16 cellular contexts compared by ENCODE assay signal in genomic region chr11:61863548-61864081, GRCh38. TPM values are rescaled to one million over a fixed set of nuclear protein-coding genes. Genes with fewer than 3 reads are reported as not detected.
DNase-seq lines count a peak whose midpoint lies in the region; ATAC-seq and TF ChIP-seq lines count a peak whose summit lies in the region.
"Had no signal": no experiment of that assay in that cellular context is flagged by ENCODE, and none has a peak within 500 bp of the region (broad histone marks: within the 10 kb centered on the region; RNA-seq: fewer than 3 reads in every experiment).

No MANE protein-coding gene starts in this region.

- H4K91ac ChIP-seq in IMR-90 (ENCODE audit: insufficient read depth, low read depth, low read length), result no peak overlapping the region

- H3K4me1 ChIP-seq in IMR-90 (ENCODE audit: control insufficient read depth, insufficient read depth, low read length) (no peaks in the 10 kb centered on the region), endodermal cell (ENCODE audit: control insufficient read depth, insufficient read depth, low read length) (no peaks in the 10 kb centered on the region), osteoblast (ENCODE audit: insufficient read depth, low read length) (no peaks in the 10 kb centered on the region)

- no peak overlapping the region for H3K27ac Mint-ChIP-seq in endodermal cell
- no peak overlapping the region for H3K27ac Mint-ChIP-seq in activated T-cell treated with anti-CD3 and anti-CD28 coated beads, Interleukin-2, amount 50 U/mL, for 72 hours
- no peak overlapping the region for H3K27ac Mint-ChIP-seq in stimulated activated memory B cell treated with anti-CD40 and anti-IgM and Interleukin-4, amounts not matched to agents 10 μg/mL and 1 μg/mL and 100 μg/mL, for 72 hours
- H3K27ac Mint-ChIP-seq: B cell; CD8-positive, alpha-beta T cell; H9 had no signal

- H3K18ac ChIP-seq in IMR-90 (ENCODE audit: low read depth, low read length), result no peak overlapping the region

- no peaks in the 10 kb centered on the region for H3K27me3 Mint-ChIP-seq in endodermal cell (ENCODE audit: insufficient read depth)
- no peaks in the 10 kb centered on the region for H3K27me3 Mint-ChIP-seq in activated T-cell treated with anti-CD3 and anti-CD28 coated beads, Interleukin-2, amount 50 U/mL, for 72 hours (ENCODE audit: low read depth)
- H3K27me3 Mint-ChIP-seq in stimulated activated memory B cell treated with anti-CD40 and anti-IgM and Interleukin-4, amounts not matched to agents 10 μg/mL and 1 μg/mL and 100 μg/mL, for 72 hours, result no peaks in the 10 kb centered on the region
- H3K27me3 Mint-ChIP-seq: B cell had no signal

- H3K9me3 Mint-ChIP-seq in endodermal cell, result no peaks in the 10 kb centered on the region
- no peaks in the 10 kb centered on the region for H3K9me3 Mint-ChIP-seq in activated T-cell treated with anti-CD3 and anti-CD28 coated beads, Interleukin-2, amount 50 U/mL, for 72 hours
- H3K9me3 Mint-ChIP-seq in stimulated activated memory B cell treated with anti-CD40 and anti-IgM and Interleukin-4, amounts not matched to agents 10 μg/mL and 1 μg/mL and 100 μg/mL, for 72 hours, result no peaks in the 10 kb centered on the region
- H3K9me3 Mint-ChIP-seq: CD8-positive, alpha-beta T cell; H9 had no signal

- no peaks in the 10 kb centered on the region for H3K4me1 Mint-ChIP-seq in endodermal cell
- H3K4me1 Mint-ChIP-seq in activated T-cell treated with anti-CD3 and anti-CD28 coated beads, Interleukin-2, amount 50 U/mL, for 72 hours (ENCODE audit: low read depth), result no peaks in the 10 kb centered on the region
- no peaks in the 10 kb centered on the region for H3K4me1 Mint-ChIP-seq in stimulated activated memory B cell treated with anti-CD40 and anti-IgM and Interleukin-4, amounts not matched to agents 10 μg/mL and 1 μg/mL and 100 μg/mL, for 72 hours
- H3K4me1 Mint-ChIP-seq: B cell had no signal

- no peak for TF ChIP-seq POLR2A in IMR-90 (IDR thresholded peaks at IDR 0.05; ENCODE audit: low read depth, low read length)

- CTCF ChIA-PET in IMR-90 (lab: Yijun Ruan, JAX), result no interaction called here

- 100% methylated on average over 6 of the region's 13 CpGs; no CpG with 5 or more reads in 1 of the 2 experiments for WGBS in IMR-90 (ENCODE audit: extremely low coverage in 2 of 2, insufficient read length in 1 of 2), 2 experiments
- WGBS in endodermal cell (ENCODE audit: insufficient coverage in 1 of 2, insufficient read length in 1 of 2), 2 experiments, result 92 to 96% methylated on average over 6 to 13 of the region's 13 CpGs

- no peak overlapping the region for H3K4ac ChIP-seq in IMR-90 (ENCODE audit: low read depth, low read length)

- H3K4me2 ChIP-seq in IMR-90 (ENCODE audit: low read depth, low read length) (no peak overlapping the region), osteoblast (ENCODE audit: insufficient read depth, low read length) (no peak overlapping the region)
- H3K4me2 ChIP-seq: BLaER1 treated with 17β-estradiol and CSF1 and Interleukin-3, amounts not matched to agents 10 nM and 100 nM had no signal

- H2BK15ac ChIP-seq in IMR-90 (ENCODE audit: low read depth, low read length), result no peak overlapping the region

- H3K23ac ChIP-seq in IMR-90 (ENCODE audit: low read depth, low read length), result no peak overlapping the region

- no peak overlapping the region for H2BK20ac ChIP-seq in IMR-90 (ENCODE audit: low read depth, low read length)

- DNase-seq in Right ventricle myocardium inferior (ENCODE audit: missing footprints) (peak; percentile 48), left ventricle myocardium superior (no peak), IMR-90 (no peak), endodermal cell (no peak), osteoblast (ENCODE audit: insufficient read length, low spot score, missing footprints) (peak; percentile 53)
- DNase-seq in activated T-cell treated with anti-CD3 and anti-CD28 coated beads, Interleukin-2, amount 50 U/mL, for 72 hours, result no peak
- DNase-seq: 8988T; Calu3; CD8-positive, alpha-beta T cell; DMS79 treated with DMSO at 0.1 percent for 48 hours; GF-D8; GOT3; H9 had no signal

- no TSS peak for BruUV-seq in IMR-90 (replicated peaks; lab: Mats Ljungman, UMichigan)

- H2BK5ac ChIP-seq in IMR-90 (ENCODE audit: low read depth, low read length, poor library complexity, severe bottlenecking), result no peak overlapping the region

- no peaks in the 10 kb centered on the region for H3K9me1 ChIP-seq in IMR-90 (ENCODE audit: insufficient read depth, low read length)

- no peak overlapping the region for H3K4me3 Mint-ChIP-seq in endodermal cell
- H3K4me3 Mint-ChIP-seq in activated T-cell treated with anti-CD3 and anti-CD28 coated beads, Interleukin-2, amount 50 U/mL, for 72 hours, result no peak overlapping the region
- H3K4me3 Mint-ChIP-seq in stimulated activated memory B cell treated with anti-CD40 and anti-IgM and Interleukin-4, amounts not matched to agents 10 μg/mL and 1 μg/mL and 100 μg/mL, for 72 hours, result no peak overlapping the region
- H3K4me3 Mint-ChIP-seq: B cell; CD8-positive, alpha-beta T cell; H9 had no signal

- H3K56ac ChIP-seq in IMR-90 (ENCODE audit: extremely low read depth, insufficient read depth, low read length), result no peak overlapping the region

- in situ Hi-C loops in IMR-90 (cut with MboI; ENCODE audit: low sequenced_read_pairs), result loop anchor here (25.0 kb wide), 1 partner anchor 449 kb away; no protein-coding TSS in a partner anchor

- no peak for TF ChIP-seq RAD21 in IMR-90 (IDR thresholded peaks at IDR 0.05; ENCODE audit: low read length)

- H3K36me3 Mint-ChIP-seq in endodermal cell (ENCODE audit: low read depth), result peaks cover 52% of the 10 kb centered on the region
- peaks cover 0 to 6% of the 10 kb centered on the region in 2 donors for H3K36me3 Mint-ChIP-seq in activated T-cell treated with anti-CD3 and anti-CD28 coated beads, Interleukin-2, amount 50 U/mL, for 72 hours (ENCODE audit: insufficient read depth in 2 of 2)
- H3K36me3 Mint-ChIP-seq in stimulated activated memory B cell treated with anti-CD40 and anti-IgM and Interleukin-4, amounts not matched to agents 10 μg/mL and 1 μg/mL and 100 μg/mL, for 72 hours, result peaks cover 42% of the 10 kb centered on the region
- H3K36me3 Mint-ChIP-seq: CD8-positive, alpha-beta T cell had no signal

- POLR2A ChIA-PET in IMR-90 (lab: Charles Lee; ENCODE audit: unreplicated experiment), result no interaction called here

- H3K79me2 ChIP-seq in osteoblast (ENCODE audit: insufficient read depth, low read length), result no peaks in the 10 kb centered on the region

- H3K4me3 ChIP-seq in IMR-90 (ENCODE audit: insufficient read depth, low read depth, low read length) (no peak overlapping the region), endodermal cell (ENCODE audit: low read length) (no peak overlapping the region), osteoblast (ENCODE audit: insufficient read depth, low read length) (no peak overlapping the region)
- H3K4me3 ChIP-seq: BLaER1 treated with 17β-estradiol and CSF1 and Interleukin-3, amounts not matched to agents 10 nM and 100 nM had no signal

- TF ChIP-seq CTCF in IMR-90 (conservative IDR thresholded peaks at IDR 0.05; ENCODE audit: low read depth, low read length), result no peak
- no peak for TF ChIP-seq CTCF in endodermal cell (conservative IDR thresholded peaks at IDR 0.05)
- no peak for TF ChIP-seq CTCF in osteoblast (IDR thresholded peaks at IDR 0.05; ENCODE audit: extremely low read depth, low read depth, low read length)

- H3K9me3 ChIP-seq in IMR-90 (ENCODE audit: control insufficient read depth, insufficient read depth, low read length) (no peaks in the 10 kb centered on the region), endodermal cell (ENCODE audit: control insufficient read depth, low read length) (no peaks in the 10 kb centered on the region), osteoblast (ENCODE audit: low read depth, low read length) (no peaks in the 10 kb centered on the region)
- H3K9me3 ChIP-seq: BLaER1 treated with 17β-estradiol and CSF1 and Interleukin-3, amounts not matched to agents 10 nM and 100 nM had no signal

- peak overlapping the region; percentile 58 for H2AFZ ChIP-seq in IMR-90 (replicated peaks; ENCODE audit: low read length, poor library complexity)
- no peak overlapping the region for H2AFZ ChIP-seq in osteoblast (ENCODE audit: low read length)

- H3K36me3 ChIP-seq in IMR-90 (ENCODE audit: control insufficient read depth, insufficient read depth, low read length), result peaks cover 41% of the 10 kb centered on the region
- H3K36me3 ChIP-seq in endodermal cell (ENCODE audit: control insufficient read depth, insufficient read depth, low read length), result peaks cover 57% of the 10 kb centered on the region
- peaks cover 3% of the 10 kb centered on the region for H3K36me3 ChIP-seq in osteoblast (ENCODE audit: insufficient read depth, low read length)

- no peak overlapping the region for H2BK120ac ChIP-seq in IMR-90 (ENCODE audit: low read depth, low read length)

- intact Hi-C loops in Right ventricle myocardium inferior (cut with DNase I), result loop anchor here (5.0 kb wide), 1 partner anchor 36 kb away; the partner anchor contains the start of gene FADS2
- intact Hi-C loops in left ventricle myocardium superior (cut with micrococcal nuclease), result no loop called here
- intact Hi-C loops in IMR-90 (cut with micrococcal nuclease), result no loop called here

- H4K5ac ChIP-seq in IMR-90 (ENCODE audit: low read depth, low read length), result no peak overlapping the region

- H3K27me3 ChIP-seq in IMR-90 (ENCODE audit: control insufficient read depth, insufficient read depth, low read length) (no peaks in the 10 kb centered on the region), endodermal cell (ENCODE audit: control insufficient read depth, insufficient read depth, low read length, poor library complexity, severe bottlenecking) (no peaks in the 10 kb centered on the region), osteoblast (ENCODE audit: insufficient read depth, low read length) (no peaks in the 10 kb centered on the region)
- H3K27me3 ChIP-seq: BLaER1 treated with 17β-estradiol and CSF1 and Interleukin-3, amounts not matched to agents 10 nM and 100 nM had no signal

- ATAC-seq in Right ventricle myocardium inferior, result no peak
- no peak for ATAC-seq in left ventricle myocardium superior
- no peak for ATAC-seq in IMR-90 (ENCODE audit: low read depth)
- no peak for ATAC-seq in activated T-cell treated with anti-CD3 and anti-CD28 coated beads, Interleukin-2, amount 50 U/mL, for 72 hours (replicated peaks in 1 of 2)
- ATAC-seq in stimulated activated memory B cell treated with anti-CD40 and anti-IgM and Interleukin-4, amounts not matched to agents 10 μg/mL and 1 μg/mL and 100 μg/mL, for 72 hours, result no peak
- ATAC-seq: CD8-positive, alpha-beta T cell had no signal

- dilution Hi-C loops in IMR-90 (cut with HindIII; ENCODE audit: low sequenced_read_pairs, unreplicated experiment), result no loop called here

- H3K9ac ChIP-seq in IMR-90 (ENCODE audit: low read depth, low read length) (no peak overlapping the region), endodermal cell (ENCODE audit: extremely low read depth, low read length, poor library complexity, severe bottlenecking) (no peak overlapping the region)

- H3K79me1 ChIP-seq in IMR-90 (ENCODE audit: low read depth in 1 of 2, low read length in 2 of 2), result no peaks in the 10 kb centered on the region

- H2AK9ac ChIP-seq in IMR-90 (replicated peaks; ENCODE audit: low read depth, low read length, poor library complexity), result no peak overlapping the region

- H2AK5ac ChIP-seq in IMR-90 (ENCODE audit: low read depth, low read length), result no peak overlapping the region

- H4K8ac ChIP-seq in IMR-90 (ENCODE audit: low read depth in 2 of 2, low read length in 2 of 2), result no peak overlapping the region

- H3K14ac ChIP-seq in IMR-90 (replicated peaks; ENCODE audit: low read depth, low read length), result no peak overlapping the region

- H4K20me1 ChIP-seq in IMR-90 (ENCODE audit: insufficient read depth, low read length) (no peaks in the 10 kb centered on the region), osteoblast (ENCODE audit: insufficient read depth, low read length) (no peaks in the 10 kb centered on the region)

- no peak overlapping the region for H3K27ac ChIP-seq in IMR-90 (ENCODE audit: insufficient read depth, low read length)
- H3K27ac ChIP-seq in endodermal cell (ENCODE audit: low read depth, low read length), result peak overlapping the region; percentile 24
- H3K27ac ChIP-seq in osteoblast (ENCODE audit: low read depth, low read length), result no peak overlapping the region
- H3K27ac ChIP-seq: BLaER1 treated with 17β-estradiol and CSF1 and Interleukin-3, amounts not matched to agents 10 nM and 100 nM had no signal

RNA-seq across cellular contexts. Expression of gene FADS3, which starts 27.7 kb away (rescaled TPM):
- 113 TPM for total RNA-seq in Right ventricle myocardium inferior
- 69.7 TPM for total RNA-seq in left ventricle myocardium superior
- total RNA-seq in IMR-90 (2012; rRNA removed), result 38.0 and 54.5 TPM in 2 replicates
- 110 and 147 TPM in 2 replicates for polyA plus RNA-seq in IMR-90 (2012; rRNA removed)
- 34.0 and 101 TPM in 2 replicates for polyA plus RNA-seq in IMR-90 (2012; cell fraction: cytosol; rRNA removed)
- polyA plus RNA-seq in IMR-90 (2012; cell fraction: nucleus; rRNA removed; ENCODE audit: low replicate concordance), result 556 and 1,224 TPM in 2 replicates
- 10 to 100 TPM; 24.8 to 28.4 TPM for total RNA-seq in endodermal cell
- 13.6 TPM for polyA plus RNA-seq in endodermal cell (2013, experiment 1 of 2)
- 15.8 TPM for polyA plus RNA-seq in endodermal cell (2013, experiment 2 of 2)
- total RNA-seq in osteoblast, result 127 and 144 TPM in 2 replicates
- 10 to 100 TPM; 14.7 to 22.3 TPM for total RNA-seq in activated T-cell treated with anti-CD3 and anti-CD28 coated beads, Interleukin-2, amount 50 U/mL, for 72 hours

RNA-seq across cellular contexts. Expression of gene FADS2, which starts 35.5 kb away (rescaled TPM):
- total RNA-seq in Right ventricle myocardium inferior (35.7 TPM), left ventricle myocardium superior (24.7 TPM), IMR-90 (2012; rRNA removed) (31.9 and 33.3 TPM in 2 replicates), endodermal cell (100 to 1,000 TPM; 344 to 381 TPM), osteoblast (258 and 275 TPM in 2 replicates)
- polyA plus RNA-seq in IMR-90 (2012; rRNA removed), result 88.4 and 98.4 TPM in 2 replicates
- polyA plus RNA-seq in IMR-90 (2012; cell fraction: cytosol; rRNA removed), result 45.4 and 87.9 TPM in 2 replicates
- 69.4 and 94.9 TPM in 2 replicates for polyA plus RNA-seq in IMR-90 (2012; cell fraction: nucleus; rRNA removed; ENCODE audit: low replicate concordance)
- polyA plus RNA-seq in endodermal cell (2013, experiment 1 of 2), result 632 TPM
- polyA plus RNA-seq in endodermal cell (2013, experiment 2 of 2), result 646 TPM
- total RNA-seq in activated T-cell treated with anti-CD3 and anti-CD28 coated beads, Interleukin-2, amount 50 U/mL, for 72 hours, result 10 to 100 TPM; 23.3 to 70.4 TPM

RNA-seq across cellular contexts. Expression of gene FADS1, which starts 46.8 kb away (rescaled TPM):
- 25.7 TPM for total RNA-seq in Right ventricle myocardium inferior
- 26.3 TPM for total RNA-seq in left ventricle myocardium superior
- 16.3 and 16.9 TPM in 2 replicates for total RNA-seq in IMR-90 (2012; rRNA removed)
- 17.6 and 18.4 TPM in 2 replicates for polyA plus RNA-seq in IMR-90 (2012; rRNA removed)
- 15.8 and 19.2 TPM in 2 replicates for polyA plus RNA-seq in IMR-90 (2012; cell fraction: cytosol; rRNA removed)
- polyA plus RNA-seq in IMR-90 (2012; cell fraction: nucleus; rRNA removed; ENCODE audit: low replicate concordance), result 29.9 and 31.1 TPM in 2 replicates
- total RNA-seq in endodermal cell, result 100 to 1,000 TPM; 127 to 138 TPM
- polyA plus RNA-seq in endodermal cell (2013, experiment 1 of 2), result 197 TPM
- 191 TPM for polyA plus RNA-seq in endodermal cell (2013, experiment 2 of 2)
- 303 and 323 TPM in 2 replicates for total RNA-seq in osteoblast
- total RNA-seq in activated T-cell treated with anti-CD3 and anti-CD28 coated beads, Interleukin-2, amount 50 U/mL, for 72 hours, result 10 to 100 TPM in 1 of 2 donors, 1 to 10 TPM in 1; 8.5 to 17.7 TPM

RNA-seq across cellular contexts. Expression of gene RAB3IL1, which starts 53.8 kb away (rescaled TPM):
- total RNA-seq in Right ventricle myocardium inferior, result 14.0 TPM
- 11.1 TPM for total RNA-seq in left ventricle myocardium superior
- 0.28 and 0.72 TPM in 2 replicates for total RNA-seq in IMR-90 (2012; rRNA removed)
- polyA plus RNA-seq in IMR-90 (2012; rRNA removed), result 1.9 TPM in 2 replicates
- polyA plus RNA-seq in IMR-90 (2012; cell fraction: cytosol; rRNA removed), result 0.84 and 2.4 TPM in 2 replicates
- polyA plus RNA-seq in IMR-90 (2012; cell fraction: nucleus; rRNA removed; ENCODE audit: low replicate concordance), result 2.7 and 2.8 TPM in 2 replicates
- total RNA-seq in endodermal cell, result 10 to 100 TPM in 1 of 2 donors, 1 to 10 TPM in 1; 9.7 to 14.9 TPM
- polyA plus RNA-seq in endodermal cell (2013, experiment 1 of 2), result 8.2 TPM
- 3.6 TPM for polyA plus RNA-seq in endodermal cell (2013, experiment 2 of 2)
- 15.9 and 20.3 TPM in 2 replicates for total RNA-seq in osteoblast
- under 1 TPM; 0.34 to 0.49 TPM for total RNA-seq in activated T-cell treated with anti-CD3 and anti-CD28 coated beads, Interleukin-2, amount 50 U/mL, for 72 hours
- total RNA-seq: B cell; CD8-positive, alpha-beta T cell had no signal

Comparison
In these comparisons a context has a peak if more than half of its experiments do, and no peak if none do; other contexts are left out.
1. DNase-seq: peak in Right ventricle myocardium inferior (single experiment) and osteoblast (single experiment); none in left ventricle myocardium superior (single experiment), IMR-90 (single experiment), endodermal cell (single experiment) and activated T-cell treated with anti-CD3 and anti-CD28 coated beads, Interleukin-2, amount 50 U/mL, for 72 hours (0 of 2).